Comparison of ENCODE assay signal across 19 cellular contexts in the genomic region with DNA sequence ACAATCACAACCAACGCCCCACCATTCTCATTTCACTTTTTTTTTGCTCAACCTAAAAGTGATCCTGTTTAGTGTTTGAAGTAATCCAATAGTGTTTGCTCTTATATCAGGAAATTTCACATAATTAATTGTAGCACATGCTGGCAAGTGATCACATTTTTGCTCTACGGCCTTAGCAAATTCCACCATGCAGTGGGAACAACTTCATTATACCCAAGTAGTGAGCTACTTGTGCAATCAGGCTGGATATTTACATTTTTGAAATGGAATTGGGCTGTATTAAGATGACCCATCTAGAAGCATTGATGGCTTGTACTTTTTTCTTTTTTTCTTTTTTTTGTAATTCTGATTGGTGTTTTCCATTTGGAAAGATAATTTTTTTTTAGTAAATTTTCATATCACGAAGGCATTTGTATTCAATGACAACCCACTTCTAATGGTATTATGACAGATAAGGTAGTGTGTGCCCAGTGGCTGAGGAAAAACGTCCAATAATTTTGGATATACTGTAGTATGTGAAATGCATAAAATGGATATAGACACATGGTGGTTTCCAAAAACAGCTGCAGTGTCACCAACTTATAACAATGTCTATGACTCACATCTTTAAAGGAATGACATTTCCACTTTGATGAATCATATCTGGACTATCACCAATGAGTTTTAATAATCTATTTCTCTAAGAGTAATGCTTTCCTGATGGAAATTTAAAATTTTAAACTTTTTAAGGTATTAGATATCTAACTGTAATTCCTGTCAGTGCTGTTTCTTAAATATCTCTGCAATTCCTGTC.
DNase-seq lines count a peak whose midpoint lies in the region; ATAC-seq and TF ChIP-seq lines count a peak whose summit lies in the region.
"Had no signal": no experiment of that assay in that cellular context is flagged by ENCODE, and none has a peak within 500 bp of the region (broad histone marks: within the 10 kb centered on the region; RNA-seq: fewer than 3 reads in every experiment).

No MANE protein-coding gene starts in this region.

- no peak overlapping the region for H3K4me3 Mint-ChIP-seq in stimulated activated effector memory CD8-positive, alpha-beta T cell treated with anti-CD3 and anti-CD28 coated beads, Interleukin-12 subunit alpha, Interleukin-12 subunit beta, amount 100 ng/mL, for 72 hours
- H3K4me3 Mint-ChIP-seq in immature natural killer cell = no peak overlapping the region
- H3K4me3 Mint-ChIP-seq in effector memory CD8-positive, alpha-beta T cell = no peak overlapping the region

- no peaks in the 10 kb centered on the region for H3K27me3 ChIP-seq in brain microvascular endothelial cell (replicated peaks)

- no peaks in the 10 kb centered on the region for H3K36me3 Mint-ChIP-seq in stimulated activated effector memory CD8-positive, alpha-beta T cell treated with anti-CD3 and anti-CD28 coated beads, Interleukin-12 subunit alpha, Interleukin-12 subunit beta, amount 100 ng/mL, for 72 hours
- H3K36me3 Mint-ChIP-seq in immature natural killer cell = no peaks in the 10 kb centered on the region
- no peaks in the 10 kb centered on the region for H3K36me3 Mint-ChIP-seq in effector memory CD8-positive, alpha-beta T cell (ENCODE audit: insufficient read depth)

- no peaks in the 10 kb centered on the region for H3K36me3 ChIP-seq in brain microvascular endothelial cell (replicated peaks)
- H3K36me3 ChIP-seq: pancreas, spleen had no signal

- ATAC-seq in stimulated activated effector memory CD8-positive, alpha-beta T cell treated with anti-CD3 and anti-CD28 coated beads, Interleukin-12 subunit alpha, Interleukin-12 subunit beta, amount 100 ng/mL, for 72 hours = no peak
- ATAC-seq in effector memory CD8-positive, alpha-beta T cell (replicated peaks) = no peak

- in situ Hi-C loops in brain microvascular endothelial cell (cut with HindIII; ENCODE audit: low pct_ligation_motif_present, low sequenced_read_pairs) = no loop called here

- DNase-seq in A172 (ENCODE audit: low spot score) = peak; percentile 57
- peak; percentile 32 for DNase-seq in HT1080 (ENCODE audit: low read depth)
- no peak for DNase-seq in brain microvascular endothelial cell
- DNase-seq in kidney tubule cell (ENCODE audit: low spot score) = peak; percentile 30
- no peak for DNase-seq in stimulated activated effector memory CD8-positive, alpha-beta T cell treated with anti-CD3 and anti-CD28 coated beads, Interleukin-12 subunit alpha, Interleukin-12 subunit beta, amount 100 ng/mL, for 72 hours (ENCODE audit: low spot score in 2 of 2)
- no peak for DNase-seq in immature natural killer cell
- no peak for DNase-seq in effector memory CD8-positive, alpha-beta T cell
- no peak for DNase-seq in mucosa of gallbladder (ENCODE audit: low spot score)
- DNase-seq: activated CD4-positive, alpha-beta T cell treated with anti-CD3 and anti-CD28 coated beads, Interleukin-2, amount 50 U/mL, for 1 hour; activated T-cell treated with anti-CD3 and anti-CD28 coated beads, Interleukin-2, amount 50 U/mL, for 1 hour; Caco-2; central memory CD4-positive, alpha-beta T cell; KG1; NCI-H146; NCI-H345; pancreas; spleen; stimulated activated naive CD4-positive, alpha-beta T cell had no signal

- no peak overlapping the region for H3K27ac Mint-ChIP-seq in stimulated activated effector memory CD8-positive, alpha-beta T cell treated with anti-CD3 and anti-CD28 coated beads, Interleukin-12 subunit alpha, Interleukin-12 subunit beta, amount 100 ng/mL, for 72 hours
- H3K27ac Mint-ChIP-seq in immature natural killer cell = no peak overlapping the region
- no peak overlapping the region for H3K27ac Mint-ChIP-seq in effector memory CD8-positive, alpha-beta T cell

- H3K27ac ChIP-seq in brain microvascular endothelial cell = peak overlapping the region; percentile 65
- H3K27ac ChIP-seq: HL-60, pancreas, spleen had no signal

- peaks cover 5 to 12% (median 6%) of the 10 kb centered on the region in 3 donors for H3K27me3 Mint-ChIP-seq in immature natural killer cell (ENCODE audit: low read depth in 3 of 3)
- H3K27me3 Mint-ChIP-seq in effector memory CD8-positive, alpha-beta T cell = peaks cover 26 to 36% of the 10 kb centered on the region in 2 donors

- no peak for TF ChIP-seq CTCF in brain microvascular endothelial cell (IDR thresholded peaks at IDR 0.05; ENCODE audit: low read depth, low read length, missing control alignments)

- H3K9me3 Mint-ChIP-seq in stimulated activated effector memory CD8-positive, alpha-beta T cell treated with anti-CD3 and anti-CD28 coated beads, Interleukin-12 subunit alpha, Interleukin-12 subunit beta, amount 100 ng/mL, for 72 hours = no peaks in the 10 kb centered on the region
- H3K9me3 Mint-ChIP-seq in immature natural killer cell = peaks cover 0 to 6% (median 0%) of the 10 kb centered on the region in 6 donors
- no peaks in the 10 kb centered on the region for H3K9me3 Mint-ChIP-seq in effector memory CD8-positive, alpha-beta T cell

- H3K4me3 ChIP-seq in brain microvascular endothelial cell (ENCODE audit: low read depth, low read length) = no peak overlapping the region
- H3K4me3 ChIP-seq: pancreas, spleen had no signal

- no peaks in the 10 kb centered on the region for H3K4me1 Mint-ChIP-seq in stimulated activated effector memory CD8-positive, alpha-beta T cell treated with anti-CD3 and anti-CD28 coated beads, Interleukin-12 subunit alpha, Interleukin-12 subunit beta, amount 100 ng/mL, for 72 hours
- no peaks in the 10 kb centered on the region for H3K4me1 Mint-ChIP-seq in immature natural killer cell
- no peaks in the 10 kb centered on the region for H3K4me1 Mint-ChIP-seq in effector memory CD8-positive, alpha-beta T cell (ENCODE audit: low read depth in 2 of 2)

Comparison
In these comparisons a context has a peak if more than half of its experiments do, and no peak if none do; other contexts are left out.
1. DNase-seq: peak in A172 (single experiment), HT1080 (single experiment) and kidney tubule cell (single experiment); none in brain microvascular endothelial cell (single experiment), stimulated activated effector memory CD8-positive, alpha-beta T cell treated with anti-CD3 and anti-CD28 coated beads, Interleukin-12 subunit alpha, Interleukin-12 subunit beta, amount 100 ng/mL, for 72 hours (0 of 2), immature natural killer cell (0 of 3), effector memory CD8-positive, alpha-beta T cell (0 of 3) and mucosa of gallbladder (single experiment).